8 cellular contexts compared by ENCODE assay signal in genomic region chr5:431001-431710, GRCh38. TPM values are rescaled to one million over a fixed set of nuclear protein-coding genes. Genes with fewer than 3 reads are reported as not detected.
DNase-seq lines count a peak whose midpoint lies in the region; ATAC-seq and TF ChIP-seq lines count a peak whose summit lies in the region.

No MANE protein-coding gene starts in this region.

- peak; percentile 66 for ATAC-seq in GM21529 (IDR thresholded peaks at IDR 0.05; ENCODE audit: unreplicated experiment)

- DNase-seq in EL (peak; percentile 37), MG63 (peak; percentile 36), epidermal melanocyte (ENCODE audit: insufficient read length, low spot score) (peak; percentile 71), medulla oblongata (ENCODE audit: extremely low spot score) (no peak), globus pallidus (ENCODE audit: low spot score) (no peak)
- DNase-seq in activated CD4-positive, alpha-beta T cell treated with anti-CD3 and anti-CD28 coated beads, Interleukin-2, amount 10 ng/mL, durations not matched to agents 24 days and 14 days = peak; percentile 85

- intact Hi-C loops in activated CD4-positive, alpha-beta T cell treated with anti-CD3 and anti-CD28 coated beads, Interleukin-2, amount 10 ng/mL, durations not matched to agents 24 days and 14 days (cut with micrococcal nuclease) = loop anchor here (1.0 to 5.0 kb wide), 2 partner anchors 114 to 244 kb away; no protein-coding TSS in a partner anchor

- peak; percentile 60 for TF ChIP-seq RAD21 in neural cell (conservative IDR thresholded peaks at IDR 0.05)

- no peaks in the 10 kb centered on the region for H3K9me2 ChIP-seq in neural cell (ENCODE audit: insufficient read depth, low read length)

- H3K36me3 ChIP-seq in MG63 (peaks cover 32% of the 10 kb centered on the region), neural cell (ENCODE audit: insufficient read depth, low read length) (no peaks in the 10 kb centered on the region)

- no peak overlapping the region for H3K27ac Mint-ChIP-seq in activated CD4-positive, alpha-beta T cell treated with anti-CD3 and anti-CD28 coated beads, Interleukin-2, amount 10 ng/mL, durations not matched to agents 24 days and 14 days

- H3K36me3 Mint-ChIP-seq in activated CD4-positive, alpha-beta T cell treated with anti-CD3 and anti-CD28 coated beads, Interleukin-2, amount 10 ng/mL, durations not matched to agents 24 days and 14 days (ENCODE audit: low read depth) = peaks cover 12% of the 10 kb centered on the region

- H3K9ac ChIP-seq in neural cell (ENCODE audit: low read length) = no peak overlapping the region

- H2AFZ ChIP-seq in neural cell (ENCODE audit: low read depth, low read length) = no peak overlapping the region

- no peak overlapping the region for H3K4me3 ChIP-seq in MG63
- no peak overlapping the region for H3K4me3 ChIP-seq in neural cell (ENCODE audit: low read length)

- H3K9me3 ChIP-seq in MG63 (no peaks in the 10 kb centered on the region), neural cell (ENCODE audit: low read length) (no peaks in the 10 kb centered on the region)

- peaks cover 6% of the 10 kb centered on the region for H3K4me1 Mint-ChIP-seq in activated CD4-positive, alpha-beta T cell treated with anti-CD3 and anti-CD28 coated beads, Interleukin-2, amount 10 ng/mL, durations not matched to agents 24 days and 14 days

- H3K27me3 ChIP-seq in MG63 = no peaks in the 10 kb centered on the region
- no peaks in the 10 kb centered on the region for H3K27me3 ChIP-seq in neural cell (ENCODE audit: insufficient read depth, low read depth, low read length)

- no peaks in the 10 kb centered on the region for H4K20me1 ChIP-seq in neural cell (ENCODE audit: insufficient read depth)

- no peak overlapping the region for H3K27ac ChIP-seq in neural cell (ENCODE audit: low read length)

- no peaks in the 10 kb centered on the region for H3K79me2 ChIP-seq in neural cell (replicated peaks; ENCODE audit: insufficient read depth, low read length)

- H3K4me2 ChIP-seq in neural cell (ENCODE audit: low read length) = no peak overlapping the region

- no peak for TF ChIP-seq EP300 in neural cell (conservative IDR thresholded peaks at IDR 0.05; ENCODE audit: poor library complexity, severe bottlenecking)

- no peak overlapping the region for H3K4me3 Mint-ChIP-seq in activated CD4-positive, alpha-beta T cell treated with anti-CD3 and anti-CD28 coated beads, Interleukin-2, amount 10 ng/mL, durations not matched to agents 24 days and 14 days

- H3K27me3 Mint-ChIP-seq in activated CD4-positive, alpha-beta T cell treated with anti-CD3 and anti-CD28 coated beads, Interleukin-2, amount 10 ng/mL, durations not matched to agents 24 days and 14 days = no peaks in the 10 kb centered on the region

- H3K9me3 Mint-ChIP-seq in activated CD4-positive, alpha-beta T cell treated with anti-CD3 and anti-CD28 coated beads, Interleukin-2, amount 10 ng/mL, durations not matched to agents 24 days and 14 days = no peaks in the 10 kb centered on the region

- peak; percentile 60 for TF ChIP-seq CTCF in neural cell (IDR thresholded peaks at IDR 0.05; ENCODE audit: poor library complexity, severe bottlenecking)

- H3F3A ChIP-seq in neural cell (ENCODE audit: insufficient read depth, low read length, poor library complexity, severe bottlenecking) = no peaks in the 10 kb centered on the region

TF ChIP-seq in neural cell, 6 proteins besides CTCF, POLR2A, EP300 and RAD21:
- TF ChIP-seq POLR2AphosphoS5 (IDR thresholded peaks at IDR 0.05) = no peak
- no peak for TF ChIP-seq TAF1 (IDR thresholded peaks at IDR 0.05; ENCODE audit: low read depth)
- TF ChIP-seq MXI1 (conservative IDR thresholded peaks at IDR 0.05; ENCODE audit: poor library complexity, severe bottlenecking) = no peak
- no peak for TF ChIP-seq REST (IDR thresholded peaks at IDR 0.05; ENCODE audit: borderline replicate concordance)
- peak; percentile 65 for TF ChIP-seq SMC3 (conservative IDR thresholded peaks at IDR 0.05; ENCODE audit: poor library complexity)

RNA-seq across cellular contexts. Expression of gene EXOC3, which starts 11.8 kb away (rescaled TPM):
- 11.3 and 19.4 TPM in 2 replicates for total RNA-seq in MG63 (2014; rRNA removed; shearing (Covaris generic); ENCODE audit: low replicate concordance)
- 64.5 and 67.2 TPM in 2 replicates for total RNA-seq in activated CD4-positive, alpha-beta T cell treated with anti-CD3 and anti-CD28 coated beads, Interleukin-2, amount 10 ng/mL, durations not matched to agents 24 days and 14 days
- polyA plus RNA-seq in neural cell = 27.7 and 33.6 TPM in 2 replicates
- polyA minus RNA-seq in neural cell = 35.1 and 38.1 TPM in 2 replicates

Comparison
In these comparisons a context has a peak if more than half of its experiments do, and no peak if none do; other contexts are left out.
1. DNase-seq: peak in EL (single experiment), MG63 (single experiment), activated CD4-positive, alpha-beta T cell treated with anti-CD3 and anti-CD28 coated beads, Interleukin-2, amount 10 ng/mL, durations not matched to agents 24 days and 14 days (single experiment) and epidermal melanocyte (single experiment); none in medulla oblongata (single experiment) and globus pallidus (single experiment).